ENCODE assay signal across 8 cellular contexts in genomic region chr2:219387284-219388126, GRCh38. TPM values are rescaled to one million over a fixed set of nuclear protein-coding genes. Genes with fewer than 3 reads are reported as not detected.
DNase-seq lines count a peak whose midpoint lies in the region; ATAC-seq lines count a peak whose summit lies in the region.

Gene DNPEP, minus strand, starts transcription at chr2:219387912. Its CDS starts 118 bp downstream, at chr2:219387794.

- intact Hi-C loops in left colon (cut with DNase I, micrococcal nuclease), result no loop called here

- ATAC-seq in GM18868 (IDR thresholded peaks at IDR 0.05; ENCODE audit: unreplicated experiment), result peak; percentile 62
- peak; percentile 51 for ATAC-seq in HG03097 (IDR thresholded peaks at IDR 0.05; ENCODE audit: low FRiP score, unreplicated experiment)
- peak; percentile 69 for ATAC-seq in left colon

- DNase-seq in AG08396 (ENCODE audit: low spot score), result peak; percentile 80
- peak; percentile 80 for DNase-seq in NCI-H345 treated with DMSO at 0.1 percent for 48 hours (lab: John Stamatoyannopoulos, UW; ENCODE audit: unreplicated experiment)
- peak; percentile 96 to 97 for DNase-seq in activated CD4-positive, alpha-beta T cell treated with anti-CD3 and anti-CD28 coated beads for 4 hours
- DNase-seq in left colon, result peak; percentile 90 to 95
- DNase-seq in stimulated activated CD4-positive, alpha-beta T cell treated with anti-CD3 and anti-CD28 coated beads, Interleukin-1b, Interleukin-23, amount 100 ng/mL, for 24 hours (ENCODE audit: low read depth in 4 of 4, low spot score in 1 of 4), result peak in 3 of 4 experiments; percentile 89 to 94 (median 93)

- peak within 1 kb of the TSS; percentile 79 for H3K27ac ChIP-seq in cingulate gyrus (ENCODE audit: low read depth, low read length)

RNA-seq across cellular contexts. Expression of gene DNPEP, which starts in this region (rescaled TPM):
- total RNA-seq in left colon, result 100 to 1,000 TPM in 1 of 2 donors, 10 to 100 TPM in 1; 94.2 to 130 TPM

Comparison
In these comparisons a context has a peak if more than half of its experiments do, and no peak if none do; other contexts are left out.
1. Peak in every context shown above with its lines: DNase-seq, ATAC-seq and H3K27ac ChIP-seq.